In genomic region chr16:71526111-71526998, GRCh38 we compare ENCODE assay signal across 10 cellular contexts. TPM values are rescaled to one million over a fixed set of nuclear protein-coding genes. Genes with fewer than 3 reads are reported as not detected.
DNase-seq lines count a peak whose midpoint lies in the region; ATAC-seq and TF ChIP-seq lines count a peak whose summit lies in the region.
"Had no signal": no experiment of that assay in that cellular context is flagged by ENCODE, and none has a peak within 500 bp of the region (broad histone marks: within the 10 kb centered on the region; RNA-seq: fewer than 3 reads in every experiment).

TSS of gene CHST4 (plus strand) at chr16:71526426. CDS start at chr16:71536678, 10,252 bp downstream.

- H3K4me3 ChIP-seq in sigmoid colon, result no peak within 1 kb of the TSS

- WGBS in sigmoid colon, 2 donors, result 33 to 74% methylated on average over 11 of the region's 11 CpGs

- TF ChIP-seq CTCF in sigmoid colon (IDR thresholded peaks at IDR 0.05), result no peak

- H3K9me3 ChIP-seq in sigmoid colon, result no peaks in the 10 kb centered on the region
- H3K9me3 ChIP-seq: neutrophil had no signal

- peaks cover 0 to 7% (median 0%) of the 10 kb centered on the region in 4 donors for H3K4me1 ChIP-seq in sigmoid colon

- TF ChIP-seq POLR2A in sigmoid colon (IDR thresholded peaks at IDR 0.05), result no peak

- H3K27ac ChIP-seq in sigmoid colon, result peak within 1 kb of the TSS in 1 of 4 donors; percentile 40
- H3K27ac ChIP-seq: neutrophil had no signal

- peak; percentile 81 for ATAC-seq in stimulated activated naive CD8-positive, alpha-beta T cell treated with anti-CD3 and anti-CD28 coated beads, Interleukin-15, Interleukin-2, amounts not matched to agents 100 U/mL and 50 U/mL, for 24 hours
- no peak for ATAC-seq in GM18868 (IDR thresholded peaks at IDR 0.05; ENCODE audit: unreplicated experiment)

- no peaks in the 10 kb centered on the region for H3K36me3 ChIP-seq in sigmoid colon
- H3K36me3 ChIP-seq: neutrophil had no signal

- DNase-seq in NCI-H748 (lab: John Stamatoyannopoulos, UW; ENCODE audit: unreplicated experiment), result peak; percentile 37
- no peak for DNase-seq in NCI-H748 treated with DMSO at 0.1 percent for 48 hours (lab: John Stamatoyannopoulos, UW)
- peak; percentile 48 for DNase-seq in NCI-H69 (lab: John Stamatoyannopoulos, UW)
- DNase-seq in fibroblast of peridontal ligament (ENCODE audit: extremely low read depth), result peak; percentile 56
- DNase-seq in stimulated activated naive CD8-positive, alpha-beta T cell treated with anti-CD3 and anti-CD28 coated beads, Interleukin-15, Interleukin-2, amounts not matched to agents 100 U/mL and 50 U/mL, for 24 hours, result peak; percentile 6
- DNase-seq in activated CD4-positive, CD25-positive, alpha-beta regulatory T cell (lab: John Stamatoyannopoulos, UW), result no peak
- no peak for DNase-seq in sigmoid colon
- DNase-seq: C1 segment of cervical spinal cord had no signal

- no peak for TF ChIP-seq EP300 in sigmoid colon (IDR thresholded peaks at IDR 0.05)

- no peaks in the 10 kb centered on the region for H3K27me3 ChIP-seq in sigmoid colon

- intact Hi-C loops in sigmoid colon (cut with DNase I), result no loop called here

RNA-seq across cellular contexts. Expression of gene CHST4, which starts in this region (rescaled TPM):
- not detected for total RNA-seq in sigmoid colon
- under 1 TPM in 1 of 3 donors, not detected in 2; 0.07 TPM for polyA plus RNA-seq in sigmoid colon

Comparison
In these comparisons a context has a peak if more than half of its experiments do, and no peak if none do; other contexts are left out.
1. DNase-seq: peak in NCI-H748 (single experiment), NCI-H69 (single experiment), fibroblast of peridontal ligament (single experiment) and stimulated activated naive CD8-positive, alpha-beta T cell treated with anti-CD3 and anti-CD28 coated beads, Interleukin-15, Interleukin-2, amounts not matched to agents 100 U/mL and 50 U/mL, for 24 hours (single experiment); none in NCI-H748 treated with DMSO at 0.1 percent for 48 hours (single experiment), activated CD4-positive, CD25-positive, alpha-beta regulatory T cell (0 of 4) and sigmoid colon (single experiment).